In genomic region chr5:140690941-140691924, GRCh38 we compare ENCODE assay signal across 8 cellular contexts. TPM values are rescaled to one million over a fixed set of nuclear protein-coding genes. Genes with fewer than 3 reads are reported as not detected.
DNase-seq lines count a peak whose midpoint lies in the region; ATAC-seq and TF ChIP-seq lines count a peak whose summit lies in the region.

HARS1 (minus strand) TSS chr5:140691370; CDS start chr5:140691304, 66 bp downstream.
HARS2 (plus strand) TSS chr5:140691455; CDS start chr5:140691649, 194 bp downstream.

- H3K9me3 Mint-ChIP-seq in T-cell (no peaks in the 10 kb centered on the region), type B pancreatic cell (no peaks in the 10 kb centered on the region)

- peaks cover 47 to 50% (median 50%) of the 10 kb centered on the region in 3 donors for H3K4me1 Mint-ChIP-seq in T-cell
- H3K4me1 Mint-ChIP-seq in type B pancreatic cell (ENCODE audit: unreplicated experiment) = peaks cover 24% of the 10 kb centered on the region

- no peak for TF ChIP-seq CTCF in GM12875 (IDR thresholded peaks at IDR 0.05; ENCODE audit: borderline replicate concordance, insufficient read depth, low read depth, low read length)
- peak in 2 of 6 experiments; percentile 13 to 20 for TF ChIP-seq CTCF in adrenal gland (IDR thresholded peaks at IDR 0.05)
- TF ChIP-seq CTCF in heart left ventricle (IDR thresholded peaks at IDR 0.05) = peak in 3 of 12 donors; percentile 15 to 21 (median 20)
- no peak for TF ChIP-seq CTCF in type B pancreatic cell (conservative IDR thresholded peaks at IDR 0.05)

- H3K4me3 ChIP-seq in GM12875 (ENCODE audit: low read depth, low read length) = peak within 1 kb of the TSS; percentile 99
- H3K4me3 ChIP-seq in adrenal gland = peak within 1 kb of the TSS; percentile 25 to 95 (median 82)
- peak within 1 kb of the TSS; percentile 72 to 98 (median 81) for H3K4me3 ChIP-seq in heart left ventricle

- CTCF ChIA-PET in T-cell (lab: Charles Lee) = interaction anchor here in 1 of 2 donors (0.6 to 1.8 kb wide), 4 partner anchors 9 to 222 kb away, joined by 3 to 13 read pairs (median 6); partner anchors contain the start of genes IK, NDUFA2 and ZMAT2

- DNase-seq in NCI-H1417 treated with DMSO at 0.1 percent for 48 hours (lab: John Stamatoyannopoulos, UW) (peak; percentile 26), T-cell (peak; percentile 59 to 86 (median 74)), adrenal gland (peak; percentile 86 to 96 (median 93)), heart left ventricle (peak; percentile 89 to 94 (median 92)), pons (ENCODE audit: low spot score) (peak; percentile 89), type B pancreatic cell (ENCODE audit: extremely low spot score, unreplicated experiment) (peak; percentile 88)

- no peaks in the 10 kb centered on the region for H3K27me3 ChIP-seq in adrenal gland
- no peaks in the 10 kb centered on the region for H3K27me3 ChIP-seq in heart left ventricle

- H3K27me3 Mint-ChIP-seq in T-cell (no peaks in the 10 kb centered on the region), type B pancreatic cell (no peaks in the 10 kb centered on the region)

- intact Hi-C loops in adrenal gland (cut with DNase I) = loop anchor here in 1 of 2 donors (10.0 kb wide), 1 partner anchor 146 kb away; the partner anchor contains the start of gene EIF4EBP3
- intact Hi-C loops in heart left ventricle (cut with DNase I) = loop anchor here in 4 of 10 donors (2.0 to 10.0 kb wide), 3 partner anchors 26 to 46 kb away; partner anchors contain the start of genes IK (in 3 of the 4), NDUFA2 (in 3 of the 4) and WDR55 (in 1 of the 4)

- ATAC-seq in HG02763 (IDR thresholded peaks at IDR 0.05; ENCODE audit: unreplicated experiment) (peak; percentile 96), T-cell (replicated peaks in 1 of 4) (peak; percentile 95 to 96 (median 96)), heart left ventricle (peak; percentile 96 to 98 (median 98))

- H3K36me3 Mint-ChIP-seq in T-cell (peaks cover 35% of the 10 kb centered on the region), type B pancreatic cell (peaks cover 17% of the 10 kb centered on the region)

- POLR2A ChIA-PET in T-cell (lab: Charles Lee) = interaction anchor here (0.6 to 1.5 kb wide), 7 partner anchors 9 to 901 kb away, joined by 3 to 6 read pairs (median 3); partner anchors contain the start of genes ZMAT2 (in 2 of the 2), ANKHD1 (in 1 of the 2), IK (in 1 of the 2) and NDUFA2 (in 1 of the 2)

- peaks cover 0 to 42% of the 10 kb centered on the region in 2 donors for H3K36me3 ChIP-seq in adrenal gland (replicated peaks in 1 of 2)
- H3K36me3 ChIP-seq in heart left ventricle = peaks cover 0 to 64% (median 54%) of the 10 kb centered on the region in 9 donors

- H3K27ac ChIP-seq in adrenal gland = peak within 1 kb of the TSS; percentile 71 to 90 (median 80)
- H3K27ac ChIP-seq in heart left ventricle = peak within 1 kb of the TSS; percentile 37 to 95 (median 88)

- 0 to 1% (median 1%) methylated on average over 25 to 61 of the region's 61 CpGs for WGBS in adrenal gland, 4 donors
- WGBS in heart left ventricle, 4 donors = 0 to 1% (median 1%) methylated on average over 46 to 61 of the region's 61 CpGs

- TF ChIP-seq POLR2A in adrenal gland (IDR thresholded peaks at IDR 0.05) (peak in 1 of 2 donors; percentile 62), heart left ventricle (IDR thresholded peaks at IDR 0.05) (peak in 1 of 2 donors; percentile 55)

- H3K27ac Mint-ChIP-seq in T-cell (peak within 1 kb of the TSS; percentile 99), type B pancreatic cell (peak within 1 kb of the TSS; percentile 95)

- H3K4me1 ChIP-seq in adrenal gland (replicated peaks in 1 of 2) = peaks cover 22 to 33% of the 10 kb centered on the region in 2 donors
- peaks cover 10 to 39% (median 27%) of the 10 kb centered on the region in 12 donors for H3K4me1 ChIP-seq in heart left ventricle

- H3K4me3 Mint-ChIP-seq in T-cell (peak within 1 kb of the TSS; percentile 99 to 100 (median 99)), type B pancreatic cell (peak within 1 kb of the TSS; percentile 98)

- H3K9me3 ChIP-seq in adrenal gland (replicated peaks in 1 of 3) (no peaks in the 10 kb centered on the region), heart left ventricle (no peaks in the 10 kb centered on the region)

RNA-seq across cellular contexts. Expression of gene HARS1, which starts in this region (rescaled TPM):
- 10 to 100 TPM; 55.8 to 71.1 (median 70.0) TPM for total RNA-seq in T-cell
- 10 to 100 TPM; 36.4 to 68.7 (median 55.6) TPM for total RNA-seq in adrenal gland
- 100 to 1,000 TPM in 1 of 3 donors, 10 to 100 TPM in 2; 92.3 to 111 (median 94.6) TPM for polyA plus RNA-seq in adrenal gland
- 10 to 100 TPM; 31.3 to 43.9 (median 36.0) TPM for total RNA-seq in heart left ventricle
- polyA plus RNA-seq in heart left ventricle = 10 to 100 TPM; 45.3 to 58.6 TPM
- 55.3 and 67.7 TPM in 2 replicates for total RNA-seq in type B pancreatic cell (ENCODE audit: low replicate concordance)

RNA-seq across cellular contexts. Expression of gene HARS2, which starts in this region (rescaled TPM):
- total RNA-seq in T-cell = 10 to 100 TPM; 30.7 to 58.5 (median 52.7) TPM
- 10 to 100 TPM; 21.3 to 40.0 (median 32.5) TPM for total RNA-seq in adrenal gland
- 10 to 100 TPM; 26.0 to 31.0 (median 28.6) TPM for polyA plus RNA-seq in adrenal gland
- total RNA-seq in heart left ventricle = 10 to 100 TPM; 20.0 to 31.7 (median 24.6) TPM
- polyA plus RNA-seq in heart left ventricle = 10 to 100 TPM; 17.4 to 31.3 TPM
- total RNA-seq in type B pancreatic cell (ENCODE audit: low replicate concordance) = 35.3 and 39.3 TPM in 2 replicates

Comparison
In these comparisons a context has a peak if more than half of its experiments do, and no peak if none do; other contexts are left out.
1. Peak in every context shown above with its lines: DNase-seq, ATAC-seq, H3K4me3 ChIP-seq and H3K27ac ChIP-seq.
2. DNase-seq: peak in every context shown above with its lines; median percentile 93 in adrenal gland; 92 in heart left ventricle; 89 in pons; 88 in type B pancreatic cell; 74 in T-cell; 26 in NCI-H1417 treated with DMSO at 0.1 percent for 48 hours.